14 cellular contexts compared by ENCODE assay signal in genomic region chr4:54032558-54033135, GRCh38. TPM values are rescaled to one million over a fixed set of nuclear protein-coding genes. Genes with fewer than 3 reads are reported as not detected.
DNase-seq lines count a peak whose midpoint lies in the region; ATAC-seq and TF ChIP-seq lines count a peak whose summit lies in the region.
"Had no signal": no experiment of that assay in that cellular context is flagged by ENCODE, and none has a peak within 500 bp of the region (broad histone marks: within the 10 kb centered on the region; RNA-seq: fewer than 3 reads in every experiment).

No MANE protein-coding gene starts in this region.

- H3K27ac ChIP-seq in HUES48 (ENCODE audit: low read depth, low read length) = no peak overlapping the region
- H3K27ac ChIP-seq in SU-DHL-6 (ENCODE audit: low read depth, low read length) = peak overlapping the region; percentile 84
- H3K27ac ChIP-seq: C4-2B, cardiac muscle cell, pancreas had no signal

- no peaks in the 10 kb centered on the region for H3K4me1 ChIP-seq in ES-I3 (ENCODE audit: insufficient read depth, low read length)
- H3K4me1 ChIP-seq in HUES48 (ENCODE audit: control insufficient read depth, insufficient read depth, low read length) = peaks cover 19% of the 10 kb centered on the region
- H3K4me1 ChIP-seq: pancreas had no signal

- peak overlapping the region; percentile 57 for H3K4me2 ChIP-seq in SU-DHL-6 (ENCODE audit: low read depth, low read length, poor library complexity, severe bottlenecking)

- peaks cover 0 to 9% of the 10 kb centered on the region in 2 donors for H3K36me3 Mint-ChIP-seq in naive B cell
- peaks cover 3% of the 10 kb centered on the region for H3K36me3 Mint-ChIP-seq in glutamatergic neuron (ENCODE audit: unreplicated experiment)

- H3K4me1 Mint-ChIP-seq in naive B cell = peaks cover 6 to 17% (median 11%) of the 10 kb centered on the region in 3 donors
- H3K4me1 Mint-ChIP-seq in glutamatergic neuron (ENCODE audit: low read depth, unreplicated experiment) = peaks cover 1% of the 10 kb centered on the region

- peak overlapping the region in 7 of 8 donors; percentile 42 to 86 (median 75) for H3K4me3 Mint-ChIP-seq in naive B cell
- H3K4me3 Mint-ChIP-seq in glutamatergic neuron (ENCODE audit: unreplicated experiment) = no peak overlapping the region

- H3K4me3 ChIP-seq in HUES48 (ENCODE audit: low read depth, low read length) = peak overlapping the region; percentile 52
- H3K4me3 ChIP-seq in SU-DHL-6 (ENCODE audit: insufficient read depth, low read length, poor library complexity, severe bottlenecking) = no peak overlapping the region
- H3K4me3 ChIP-seq: cardiac muscle cell, pancreas had no signal

- H3K27ac Mint-ChIP-seq in naive B cell (peak overlapping the region; percentile 54 to 96 (median 82)), glutamatergic neuron (ENCODE audit: unreplicated experiment) (no peak overlapping the region)

- H3K36me3 ChIP-seq in ES-I3 (ENCODE audit: insufficient read depth, low read length) = no peaks in the 10 kb centered on the region
- no peaks in the 10 kb centered on the region for H3K36me3 ChIP-seq in HUES48 (ENCODE audit: control insufficient read depth, insufficient read depth, low read length)
- no peaks in the 10 kb centered on the region for H3K36me3 ChIP-seq in SU-DHL-6 (ENCODE audit: low read length)
- H3K36me3 ChIP-seq: pancreas had no signal

- H3K27me3 ChIP-seq in HUES48 (ENCODE audit: control insufficient read depth, insufficient read depth, low read length) = no peaks in the 10 kb centered on the region
- no peaks in the 10 kb centered on the region for H3K27me3 ChIP-seq in SU-DHL-6 (ENCODE audit: low read length)
- H3K27me3 ChIP-seq: cardiac muscle cell, pancreas had no signal

- H2AFZ ChIP-seq in SU-DHL-6 (ENCODE audit: low read depth, low read length, severe bottlenecking) = no peak overlapping the region

- peak overlapping the region; percentile 41; the same call in 1 of the 2 replicates for H3K9ac ChIP-seq in ES-I3 (ENCODE audit: low read depth, low read length)
- H3K9ac ChIP-seq in HUES48 (ENCODE audit: low read depth, low read length) = no peak overlapping the region
- no peak overlapping the region; the same call in 1 of the 2 replicates for H3K9ac ChIP-seq in SU-DHL-6 (ENCODE audit: low read length)

- ATAC-seq in naive B cell (ENCODE audit: low read depth in 2 of 2) (peak; percentile 86), HG03097 (IDR thresholded peaks at IDR 0.05; ENCODE audit: low FRiP score, unreplicated experiment) (no peak), HG02870 (IDR thresholded peaks at IDR 0.05; ENCODE audit: unreplicated experiment) (no peak), HG03196 (IDR thresholded peaks at IDR 0.05; ENCODE audit: unreplicated experiment) (no peak)

- H3K9me3 Mint-ChIP-seq in naive B cell (no peaks in the 10 kb centered on the region), glutamatergic neuron (ENCODE audit: unreplicated experiment) (no peaks in the 10 kb centered on the region)

- peak; percentile 7 for DNase-seq in naive B cell
- DNase-seq in glutamatergic neuron = no peak
- DNase-seq: activated CD4-positive, CD25-positive, alpha-beta regulatory T cell treated with anti-CD3 and anti-CD28 coated beads, Interleukin-2, amount 50 U/mL, for 72 hours; NCI-H2171 treated with DMSO at 0.1 percent for 48 hours; pancreas; stimulated activated CD4-positive, alpha-beta T cell treated with anti-CD3 and anti-CD28 coated beads, Interleukin-4, amount 100 ng/mL, for 24 hours had no signal

- H3K9me3 ChIP-seq in ES-I3 (ENCODE audit: control insufficient read depth, insufficient read depth, low read length) (no peaks in the 10 kb centered on the region), HUES48 (ENCODE audit: control insufficient read depth, insufficient read depth, low read length) (no peaks in the 10 kb centered on the region), SU-DHL-6 (ENCODE audit: insufficient read depth, low read length) (no peaks in the 10 kb centered on the region)
- H3K9me3 ChIP-seq: pancreas had no signal

- TF ChIP-seq CTCF in SU-DHL-6 (IDR thresholded peaks at IDR 0.05; ENCODE audit: insufficient read depth, low read length, poor library complexity, severe bottlenecking) (no peak), glutamatergic neuron (IDR thresholded peaks at IDR 0.05; ENCODE audit: partially characterized antibody, unreplicated experiment) (no peak)

- H3K27me3 Mint-ChIP-seq in naive B cell (no peaks in the 10 kb centered on the region), glutamatergic neuron (ENCODE audit: unreplicated experiment) (no peaks in the 10 kb centered on the region)

- no peaks in the 10 kb centered on the region; the same call in 1 of the 2 replicates for H3K79me2 ChIP-seq in SU-DHL-6 (ENCODE audit: insufficient read depth, low read length)

- no peaks in the 10 kb centered on the region for H3K9me2 ChIP-seq in SU-DHL-6 (replicated peaks; ENCODE audit: insufficient read depth, low read length)

- H4K20me1 ChIP-seq in SU-DHL-6 (ENCODE audit: low read depth, low read length) = no peaks in the 10 kb centered on the region

- peaks cover 24% of the 10 kb centered on the region for H3F3A ChIP-seq in SU-DHL-6 (ENCODE audit: insufficient read depth)

RNA-seq across cellular contexts. Expression of gene CHIC2, which starts 31.8 kb away (rescaled TPM):
- polyA plus RNA-seq in naive B cell (ENCODE audit: low read depth in 6 of 6) = 10 to 100 TPM; 56.6 to 81.9 (median 63.5) TPM
- 14.5 TPM for total RNA-seq in glutamatergic neuron (ENCODE audit: unreplicated experiment)

Comparison
In these comparisons a context has a peak if more than half of its experiments do, and no peak if none do; other contexts are left out.
1. ATAC-seq: peak in naive B cell (2 of 2); none in HG03097 (single experiment), HG02870 (single experiment) and HG03196 (single experiment).